9 cellular contexts compared by ENCODE assay signal in genomic region chr3:194269610-194270145, GRCh38.
DNase-seq lines count a peak whose midpoint lies in the region; ATAC-seq and TF ChIP-seq lines count a peak whose summit lies in the region.
"Had no signal": no experiment of that assay in that cellular context is flagged by ENCODE, and none has a peak within 500 bp of the region (broad histone marks: within the 10 kb centered on the region; RNA-seq: fewer than 3 reads in every experiment).

No MANE protein-coding gene starts in this region.

- intact Hi-C loops in Right ventricle myocardium superior (cut with DNase I): loop anchor here (5.0 kb wide), 2 partner anchors 43 to 132 kb away; partner anchors contain the start of gene HES1

- H3K4me3 ChIP-seq in BJ (ENCODE audit: low read depth, low read length) (no peak overlapping the region), RWPE2 (ENCODE audit: severe bottlenecking) (no peak overlapping the region)

- ATAC-seq in RWPE2 (ENCODE audit: low read depth): no peak
- ATAC-seq in Right ventricle myocardium superior (ENCODE audit: poor library complexity): peak; percentile 42
- no peak for ATAC-seq in GM21576 (IDR thresholded peaks at IDR 0.05; ENCODE audit: unreplicated experiment)
- ATAC-seq: T-cell had no signal

- no peaks in the 10 kb centered on the region for H3K4me1 ChIP-seq in RWPE2 (ENCODE audit: insufficient read depth, poor library complexity, severe bottlenecking)

- no peaks in the 10 kb centered on the region for H3K36me3 Mint-ChIP-seq in osteocyte (ENCODE audit: unreplicated experiment)
- H3K36me3 Mint-ChIP-seq: T-cell had no signal

- H3K27me3 Mint-ChIP-seq in osteocyte (ENCODE audit: unreplicated experiment): peaks cover 5% of the 10 kb centered on the region

- H3K27ac Mint-ChIP-seq in osteocyte (ENCODE audit: unreplicated experiment): peak overlapping the region; percentile 29
- H3K27ac Mint-ChIP-seq: T-cell had no signal

- H3K27ac ChIP-seq in RWPE2 (ENCODE audit: poor library complexity, severe bottlenecking): no peak overlapping the region

- H3K27me3 ChIP-seq in BJ (ENCODE audit: control insufficient read depth, insufficient read depth, low read length) (peaks cover 4% of the 10 kb centered on the region), RWPE2 (ENCODE audit: insufficient read depth, poor library complexity, severe bottlenecking) (no peaks in the 10 kb centered on the region)

- no peaks in the 10 kb centered on the region for H3K9me3 Mint-ChIP-seq in osteocyte (ENCODE audit: unreplicated experiment)
- H3K9me3 Mint-ChIP-seq: T-cell had no signal

- no peaks in the 10 kb centered on the region for H3K9me3 ChIP-seq in RWPE2 (ENCODE audit: severe bottlenecking)

- POLR2A ChIA-PET in BJ (lab: Charles Lee): no interaction called here

- DNase-seq in BJ (ENCODE audit: low read depth) (no peak), RWPE2 (ENCODE audit: low spot score) (peak; percentile 49), Right ventricle myocardium superior (peak; percentile 94), osteocyte (ENCODE audit: extremely low spot score, unreplicated experiment) (no peak), glomerular visceral epithelial cell (ENCODE audit: extremely low spot score) (no peak), NCI-H1436 (lab: John Stamatoyannopoulos, UW) (no peak)
- no peak for DNase-seq in stimulated activated CD4-positive, alpha-beta T cell treated with anti-CD3 and anti-CD28 coated beads, Interleukin-4, amount 100 ng/mL, for 1 hour

- no peak overlapping the region for H3K4me3 Mint-ChIP-seq in osteocyte (ENCODE audit: unreplicated experiment)
- H3K4me3 Mint-ChIP-seq: T-cell had no signal

- CTCF ChIA-PET in BJ (lab: Yijun Ruan, JAX): interaction anchor here (1.0 kb wide), 1 partner anchor 10 kb away, joined by 3 read pairs; no protein-coding TSS in a partner anchor

- TF ChIP-seq CTCF in BJ (IDR thresholded peaks at IDR 0.05; ENCODE audit: insufficient read depth, low read depth, low read length): peak; percentile 27
- no peak for TF ChIP-seq CTCF in RWPE2 (IDR thresholded peaks at IDR 0.05; ENCODE audit: poor library complexity, severe bottlenecking)
- TF ChIP-seq CTCF in osteocyte (IDR thresholded peaks at IDR 0.05): peak; percentile 35

- H3K4me1 Mint-ChIP-seq in osteocyte (ENCODE audit: unreplicated experiment): peaks cover 64% of the 10 kb centered on the region

- H3K36me3 ChIP-seq in BJ (ENCODE audit: control insufficient read depth, insufficient read depth, low read length) (no peaks in the 10 kb centered on the region), RWPE2 (ENCODE audit: low read depth) (no peaks in the 10 kb centered on the region)

Comparison
In these comparisons a context has a peak if more than half of its experiments do, and no peak if none do; other contexts are left out.
1. DNase-seq: peak in RWPE2 (single experiment) and Right ventricle myocardium superior (single experiment); none in BJ (single experiment), osteocyte (single experiment), stimulated activated CD4-positive, alpha-beta T cell treated with anti-CD3 and anti-CD28 coated beads, Interleukin-4, amount 100 ng/mL, for 1 hour (single experiment), glomerular visceral epithelial cell (single experiment) and NCI-H1436 (single experiment).